Comparison of ENCODE assay signal across 12 cellular contexts in the genomic region with DNA sequence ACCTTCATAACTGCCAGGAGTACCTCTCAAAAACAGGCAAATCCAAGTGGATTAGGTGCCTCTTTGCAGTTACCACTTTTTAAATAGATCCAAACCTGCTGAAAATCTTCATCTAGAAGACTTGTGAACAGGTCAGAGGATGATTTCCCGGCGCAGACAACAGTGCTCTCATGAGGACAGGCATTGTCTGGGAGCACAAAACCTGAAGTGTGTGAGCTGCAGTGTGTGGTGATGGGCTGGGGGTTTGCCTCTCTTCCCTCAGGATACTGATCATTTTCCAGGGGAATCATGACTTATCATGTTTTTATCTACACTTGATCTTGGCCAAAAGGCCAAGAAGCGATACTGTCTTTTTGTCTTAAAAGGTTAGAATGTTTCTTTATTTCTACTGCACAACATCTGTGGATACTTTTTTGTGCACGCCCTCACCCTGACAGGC. TPM values are rescaled to one million over a fixed set of nuclear protein-coding genes. Genes with fewer than 3 reads are reported as not detected.
A peak's percentile ranks its signal among the peaks of the same experiment; 100 is the strongest.
DNase-seq lines count a peak whose midpoint lies in the region; ATAC-seq, FAIRE-seq and TF ChIP-seq lines count a peak whose summit lies in the region.
"Not testable (repeated sequence)": the region's sequence is repeated elsewhere in the genome, so short reads cannot be mapped to it uniquely, and the experiment has no call there.
"Had no signal": no experiment of that assay in that cellular context is flagged by ENCODE, and none has a peak within 500 bp of the region (broad histone marks: within the 10 kb centered on the region; RNA-seq: fewer than 3 reads in every experiment).

No MANE protein-coding gene starts in this region.

- H3K27ac ChIP-seq in BLaER1 (0 out of 2 replicates have a peak overlapping the region, but pooled peaks have one; percentile 35), PC-9 (0 out of 2 replicates have a peak overlapping the region, but pooled peaks have one; percentile 11), astrocyte (ENCODE audit: low read depth, low read length) (peak overlapping the region; percentile 74), keratinocyte (ENCODE audit: control insufficient read depth, insufficient read depth, low read length) (peak overlapping the region; percentile 69), gastrocnemius medialis (peak overlapping the region; percentile 83 to 90 (median 87))

- H3K27me3 Mint-ChIP-seq in activated CD8-positive, alpha-beta T cell treated with anti-CD3 and anti-CD28 coated beads for 36 hours; astrocyte (ENCODE audit: low read depth, unreplicated experiment): not testable (repeated sequence)

- not testable (repeated sequence) for H3K9me2 ChIP-seq in PC-9 (ENCODE audit: insufficient read depth)

- peaks cover 45% of the 10 kb centered on the region for H3K4me1 Mint-ChIP-seq in activated CD8-positive, alpha-beta T cell treated with anti-CD3 and anti-CD28 coated beads for 36 hours (ENCODE audit: low read depth)
- peaks cover 13% of the 10 kb centered on the region for H3K4me1 Mint-ChIP-seq in astrocyte (ENCODE audit: low read depth, unreplicated experiment)

- in situ Hi-C loops in gastrocnemius medialis (cut with MboI; ENCODE audit: low sequenced_read_pairs in 4 of 4), result loop anchor here in 2 of 4 donors (25.0 kb wide), 2 partner anchors 182 to 207 kb away; a partner anchor contains a TSS

- not testable (repeated sequence) for H3K27me3 ChIP-seq in BLaER1; PC-9 (ENCODE audit: insufficient read depth, low read depth); astrocyte (ENCODE audit: insufficient read depth, low read length); keratinocyte (ENCODE audit: control insufficient read depth, extremely low read depth, insufficient read depth, low read length); gastrocnemius medialis

- H3K79me2 ChIP-seq in PC-9 (ENCODE audit: low read depth), result peaks cover 57% of the 10 kb centered on the region
- peaks cover 21% of the 10 kb centered on the region for H3K79me2 ChIP-seq in astrocyte (ENCODE audit: insufficient read depth, low read length)
- peaks cover 33% of the 10 kb centered on the region for H3K79me2 ChIP-seq in keratinocyte (ENCODE audit: control insufficient read depth, insufficient read depth, low read length)

- peak overlapping the region; percentile 81 for H3K4me2 ChIP-seq in BLaER1
- H3K4me2 ChIP-seq in PC-9; astrocyte (ENCODE audit: low read length); keratinocyte (ENCODE audit: control insufficient read depth, extremely low read depth, insufficient read depth, low read depth, low read length): not testable (repeated sequence)

- ATAC-seq in GM19452 (IDR thresholded peaks at IDR 0.05; ENCODE audit: unreplicated experiment), result peak; percentile 7
- ATAC-seq in HG03097 (IDR thresholded peaks at IDR 0.05; ENCODE audit: low FRiP score, unreplicated experiment), result peak; percentile 10
- peak; percentile 2 for ATAC-seq in activated CD8-positive, alpha-beta T cell treated with anti-CD3 and anti-CD28 coated beads for 36 hours
- ATAC-seq in gastrocnemius medialis, result not testable (repeated sequence)

- H3K36me3 ChIP-seq in BLaER1, result peaks cover 77% of the 10 kb centered on the region
- H3K36me3 ChIP-seq in PC-9 (ENCODE audit: low read depth), result peaks cover 39% of the 10 kb centered on the region
- H3K36me3 ChIP-seq in astrocyte (ENCODE audit: insufficient read depth, low read length), result peaks cover 21% of the 10 kb centered on the region
- peaks cover 13 to 28% of the 10 kb centered on the region in 2 experiments for H3K36me3 ChIP-seq in keratinocyte (ENCODE audit: control insufficient read depth in 2 of 2, extremely low read depth in 1 of 2, insufficient read depth in 2 of 2, low read length in 2 of 2)
- peaks cover 0 to 39% of the 10 kb centered on the region in 2 donors for H3K36me3 ChIP-seq in gastrocnemius medialis

- peak overlapping the region; percentile 54 for H3K4me3 Mint-ChIP-seq in activated CD8-positive, alpha-beta T cell treated with anti-CD3 and anti-CD28 coated beads for 36 hours
- not testable (repeated sequence) for H3K4me3 Mint-ChIP-seq in astrocyte (ENCODE audit: unreplicated experiment)

- H3K9me1 ChIP-seq in keratinocyte (ENCODE audit: control insufficient read depth, extremely low read depth, insufficient read depth, low read length), result not testable (repeated sequence)

- FAIRE-seq in astrocyte (lab: Jason Lieb, UNC); keratinocyte (lab: Jason Lieb, UNC): not testable (repeated sequence)

- not testable (repeated sequence) for DNase-seq in PC-9; activated CD8-positive, alpha-beta T cell treated with anti-CD3 and anti-CD28 coated beads for 36 hours; astrocyte (ENCODE audit: low read depth); keratinocyte (ENCODE audit: low read depth, low spot score); gastrocnemius medialis

- H3K9ac ChIP-seq in BLaER1; astrocyte (ENCODE audit: low read length); keratinocyte (ENCODE audit: control insufficient read depth, extremely low read depth, insufficient read depth, low read length): not testable (repeated sequence)

- H3F3A ChIP-seq in PC-9 (ENCODE audit: insufficient read depth, low read depth), result peaks cover 73% of the 10 kb centered on the region

- not testable (repeated sequence) for H3K4me3 ChIP-seq in BLaER1; PC-9; astrocyte (ENCODE audit: insufficient read depth, low read depth, low read length); keratinocyte (ENCODE audit: control insufficient read depth in 2 of 3, extremely low read depth in 1 of 3, insufficient read depth in 2 of 3, low read depth in 1 of 3, low read length in 3 of 3); gastrocnemius medialis

- not testable (repeated sequence) for TF ChIP-seq CTCF in PC-9 (conservative IDR thresholded peaks at IDR 0.05); activated CD8-positive, alpha-beta T cell treated with anti-CD3 and anti-CD28 coated beads for 36 hours (IDR thresholded peaks at IDR 0.05); keratinocyte (optimal IDR thresholded peaks at IDR 0.05 in 1 of 3, IDR thresholded peaks at IDR 0.05 in 1 of 3, conservative IDR thresholded peaks at IDR 0.05 in 1 of 3; ENCODE audit: extremely low read depth in 1 of 3, insufficient read depth in 2 of 3, low read length in 3 of 3); gastrocnemius medialis (IDR thresholded peaks at IDR 0.05 in 4 of 5, conservative IDR thresholded peaks at IDR 0.05 in 1 of 5)
- peak; percentile 35 for TF ChIP-seq CTCF in astrocyte (IDR thresholded peaks at IDR 0.05; ENCODE audit: insufficient read depth, low read depth, low read length)

- H3K27ac Mint-ChIP-seq in activated CD8-positive, alpha-beta T cell treated with anti-CD3 and anti-CD28 coated beads for 36 hours, result peak overlapping the region; percentile 88
- not testable (repeated sequence) for H3K27ac Mint-ChIP-seq in astrocyte (ENCODE audit: unreplicated experiment)

- CTCF ChIA-PET in PC-9 (lab: Charles Lee), result interaction anchor here (0.6 to 0.7 kb wide), 2 partner anchors 64 to 100 kb away, joined by 3 to 6 read pairs; no protein-coding TSS in a partner anchor
- CTCF ChIA-PET in activated CD8-positive, alpha-beta T cell treated with anti-CD3 and anti-CD28 coated beads for 36 hours (lab: Charles Lee), result interaction anchor here (1.2 to 1.9 kb wide), 5 partner anchors 9 to 154 kb away, joined by 3 to 6 read pairs (median 4); no protein-coding TSS in a partner anchor

- peaks cover 43% of the 10 kb centered on the region for H3K36me3 Mint-ChIP-seq in activated CD8-positive, alpha-beta T cell treated with anti-CD3 and anti-CD28 coated beads for 36 hours (ENCODE audit: low read depth)
- peaks cover 18% of the 10 kb centered on the region for H3K36me3 Mint-ChIP-seq in astrocyte (ENCODE audit: low read depth, unreplicated experiment)

- POLR2A ChIA-PET in PC-9 (lab: Charles Lee; ENCODE audit: unreplicated experiment), result interaction anchor here (0.5 kb wide), 1 partner anchor 206 kb away, joined by 4 read pairs; no protein-coding TSS in a partner anchor
- POLR2A ChIA-PET in activated CD8-positive, alpha-beta T cell treated with anti-CD3 and anti-CD28 coated beads for 36 hours (lab: Charles Lee), result interaction anchor here (1.0 kb wide), 1 partner anchor 10 kb away, joined by 3 read pairs; no protein-coding TSS in a partner anchor

- intact Hi-C loops in PC-9 (cut with micrococcal nuclease; ENCODE audit: unreplicated experiment); activated CD8-positive, alpha-beta T cell treated with anti-CD3 and anti-CD28 coated beads for 36 hours (cut with micrococcal nuclease): not testable (repeated sequence)
- intact Hi-C loops in gastrocnemius medialis (cut with DNase I; ENCODE audit: low total_unique reads), result loop anchor here (10.0 kb wide), 2 partner anchors 69 to 129 kb away; a partner anchor contains a TSS

- H3K4me1 ChIP-seq in BLaER1 (peaks cover 49% of the 10 kb centered on the region), PC-9 (replicated peaks; ENCODE audit: insufficient read depth) (peaks cover 46% of the 10 kb centered on the region), astrocyte (ENCODE audit: insufficient read depth, low read length) (peaks cover 12% of the 10 kb centered on the region), keratinocyte (ENCODE audit: control insufficient read depth, extremely low read depth, insufficient read depth, low read length) (peaks cover 18% of the 10 kb centered on the region), gastrocnemius medialis (peaks cover 32 to 39% of the 10 kb centered on the region in 2 donors)

- H2AFZ ChIP-seq in PC-9; astrocyte (ENCODE audit: low read depth, low read length); keratinocyte (ENCODE audit: control insufficient read depth, low read length): not testable (repeated sequence)

- TSS peak; percentile 79 for BruUV-seq in PC-9 (replicated peaks; lab: Mats Ljungman, UMichigan)

- not testable (repeated sequence) for H3K9me3 Mint-ChIP-seq in activated CD8-positive, alpha-beta T cell treated with anti-CD3 and anti-CD28 coated beads for 36 hours; astrocyte (ENCODE audit: unreplicated experiment)

- not testable (repeated sequence) for H3K9me3 ChIP-seq in BLaER1; PC-9 (ENCODE audit: insufficient read depth, low read depth); astrocyte (ENCODE audit: insufficient read depth, low read depth, low read length); keratinocyte (ENCODE audit: control insufficient read depth, low read depth, low read length); gastrocnemius medialis

- not testable (repeated sequence) for TF ChIP-seq POLR2A in gastrocnemius medialis (IDR thresholded peaks at IDR 0.05)

- dilution Hi-C loops in keratinocyte (cut with MboI; ENCODE audit: extremely low pct_ligation_motif_present, low sequenced_read_pairs), result not testable (repeated sequence)

- peaks cover 64% of the 10 kb centered on the region for H4K20me1 ChIP-seq in BLaER1
- H4K20me1 ChIP-seq in PC-9 (ENCODE audit: insufficient read depth), result peaks cover 59% of the 10 kb centered on the region
- peaks cover 47% of the 10 kb centered on the region for H4K20me1 ChIP-seq in astrocyte (ENCODE audit: insufficient read depth, low read length)
- peaks cover 11% of the 10 kb centered on the region for H4K20me1 ChIP-seq in keratinocyte (ENCODE audit: control insufficient read depth, extremely low read depth, insufficient read depth, low read length)

RNA-seq across cellular contexts. Expression of a gene that starts 13.8 kb away (rescaled TPM):
- total RNA-seq in PC-9 (2021) (119 and 121 TPM in 2 replicates), astrocyte (19.9 and 21.1 TPM in 2 replicates), gastrocnemius medialis (10 to 100 TPM; 11.8 to 32.4 (median 20.8) TPM)
- 10 to 100 TPM; 43.7 to 46.8 TPM for total RNA-seq in activated CD8-positive, alpha-beta T cell treated with anti-CD3 and anti-CD28 coated beads for 36 hours
- polyA plus RNA-seq in keratinocyte, result 16.5 to 31.4 TPM (median 23.1 TPM) in 3 replicates
- 9.5 TPM for polyA plus RNA-seq in keratinocyte (2011; ENCODE audit: low read depth)
- polyA plus RNA-seq in keratinocyte (2011; cell fraction: cytosol; rRNA removed), result 4.4 and 4.6 TPM in 2 replicates
- polyA plus RNA-seq in keratinocyte (2011; cell fraction: nucleus; rRNA removed), result 121 and 125 TPM in 2 replicates
- polyA plus RNA-seq in keratinocyte (2012; ENCODE audit: low replicate concordance), result 9.1 and 15.1 TPM in 2 replicates
- 10.0 to 21.1 TPM (median 11.7 TPM) in 3 replicates for polyA minus RNA-seq in keratinocyte
- polyA minus RNA-seq in keratinocyte (2011; cell fraction: cytosol; rRNA and poly(A)+ RNA removed), result 4.2 TPM
- 24.4 and 26.1 TPM in 2 replicates for polyA minus RNA-seq in keratinocyte (2011; cell fraction: nucleus; rRNA and poly(A)+ RNA removed)

RNA-seq across cellular contexts. Expression of a gene that starts 29.1 kb away (rescaled TPM):
- 1.5 and 2.8 TPM in 2 replicates for total RNA-seq in PC-9 (2021)
- 1 to 10 TPM; 5.8 to 6.6 TPM for total RNA-seq in activated CD8-positive, alpha-beta T cell treated with anti-CD3 and anti-CD28 coated beads for 36 hours
- total RNA-seq in astrocyte, result 2.3 and 3.0 TPM in 2 replicates
- 0.17 to 0.59 TPM (median 0.33 TPM) in 3 replicates for polyA plus RNA-seq in keratinocyte
- polyA plus RNA-seq in keratinocyte (2011; ENCODE audit: low read depth), result not detected
- polyA plus RNA-seq in keratinocyte (2011; cell fraction: cytosol; rRNA removed), result 0.10 TPM in 1 of 2 replicates, not detected in the other
- polyA plus RNA-seq in keratinocyte (2011; cell fraction: nucleus; rRNA removed), result 1.7 and 1.9 TPM in 2 replicates
- polyA plus RNA-seq in keratinocyte (2012; ENCODE audit: low replicate concordance), result 1.5 TPM in 1 of 2 replicates, not detected in the other
- 0.32 to 0.56 TPM in 2 of 3 replicates, not detected in the other for polyA minus RNA-seq in keratinocyte
- not detected for polyA minus RNA-seq in keratinocyte (2011; cell fraction: cytosol; rRNA and poly(A)+ RNA removed)
- polyA minus RNA-seq in keratinocyte (2011; cell fraction: nucleus; rRNA and poly(A)+ RNA removed), result 0.53 and 3.0 TPM in 2 replicates
- total RNA-seq in gastrocnemius medialis, result 1 to 10 TPM in 3 of 4 donors, under 1 TPM in 1; 0.62 to 5.4 (median 2.0) TPM

RNA-seq across cellular contexts. Expression of a gene that starts 36.6 kb away (rescaled TPM):
- total RNA-seq in PC-9 (2021) (not detected in 2 replicates), astrocyte (not detected in 2 replicates), gastrocnemius medialis (not detected)
- not detected for total RNA-seq in activated CD8-positive, alpha-beta T cell treated with anti-CD3 and anti-CD28 coated beads for 36 hours
- not detected in 3 replicates for polyA plus RNA-seq in keratinocyte
- not detected for polyA plus RNA-seq in keratinocyte (2011; ENCODE audit: low read depth)
- polyA plus RNA-seq in keratinocyte (2011; cell fraction: cytosol; rRNA removed), result not detected in 2 replicates
- polyA plus RNA-seq in keratinocyte (2011; cell fraction: nucleus; rRNA removed), result not detected in 2 replicates
- polyA plus RNA-seq in keratinocyte (2012; ENCODE audit: low replicate concordance), result 1.5 and 1.9 TPM in 2 replicates
- not detected in 3 replicates for polyA minus RNA-seq in keratinocyte
- polyA minus RNA-seq in keratinocyte (2011; cell fraction: cytosol; rRNA and poly(A)+ RNA removed), result not detected
- polyA minus RNA-seq in keratinocyte (2011; cell fraction: nucleus; rRNA and poly(A)+ RNA removed), result not detected in 2 replicates
- total RNA-seq: dermis blood vessel endothelial cell, esophagus mucosa, heart left ventricle, upper lobe of right lung had no signal

Comparison
In these comparisons a context has a peak if more than half of its experiments do, and no peak if none do; other contexts are left out.
1. H3K27ac ChIP-seq: peak in every context shown above with its lines; median percentile 87 in gastrocnemius medialis; 74 in astrocyte; 69 in keratinocyte; 35 in BLaER1; 11 in PC-9.